ENCODE assay signal across 1 cellular context in the genomic region with DNA sequence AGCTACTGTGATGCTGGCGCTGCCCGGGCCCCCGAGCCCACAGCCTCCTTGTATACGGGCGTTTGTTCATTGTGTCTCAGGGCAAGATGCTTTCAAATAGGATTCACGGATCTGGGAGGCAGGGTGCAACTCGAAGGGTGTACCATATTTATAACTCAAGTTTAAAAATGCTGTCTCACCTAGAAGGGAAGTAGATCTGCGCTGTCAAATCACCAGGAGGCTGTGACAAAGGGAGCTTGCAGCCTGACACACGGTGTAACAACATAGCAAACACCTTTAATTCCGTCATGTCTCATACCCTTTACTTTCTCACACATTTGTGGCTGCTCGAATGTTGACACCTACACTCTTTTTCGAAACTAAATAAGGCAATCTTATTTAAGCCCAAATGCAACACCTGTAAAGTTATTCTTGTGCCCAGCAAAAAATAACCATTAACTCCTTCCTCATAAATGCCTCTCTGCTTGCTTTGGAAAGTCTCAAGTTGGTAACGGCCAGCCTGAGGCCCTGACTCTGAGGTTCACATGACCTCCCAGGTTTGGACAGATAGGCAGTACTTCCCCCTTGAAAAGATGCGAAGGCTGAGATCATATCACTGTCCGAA.
TF ChIP-seq lines count a peak whose summit lies in the region.

No MANE protein-coding gene starts in this region.

TF ChIP-seq in K562, 482 proteins besides CTCF, POLR2A, EP300 and RAD21 (continues in another document):
- TF ChIP-seq ZSCAN29 (IDR thresholded peaks at IDR 0.05) (no peak), PHB2 (IDR thresholded peaks at IDR 0.05; ENCODE audit: low read depth) (no peak), SREBF2 (CRISPR knock-in tag; IDR thresholded peaks at IDR 0.05) (no peak), MAZ (CRISPR knock-in tag; conservative IDR thresholded peaks at IDR 0.05 in 1 of 2, IDR thresholded peaks at IDR 0.05 in 1 of 2) (peak in 1 of 2 experiments; percentile 43; a peak in 1 of 4 replicates), CHCHD3 (CRISPR knock-in tag; IDR thresholded peaks at IDR 0.05) (no peak), MTA2 (IDR thresholded peaks at IDR 0.05; ENCODE audit: low read depth) (no peak), ZNF41 (CRISPR knock-in tag; conservative IDR thresholded peaks at IDR 0.05) (no peak), MCM7 (IDR thresholded peaks at IDR 0.05) (no peak), ARID3B (CRISPR knock-in tag; IDR thresholded peaks at IDR 0.05; ENCODE audit: borderline replicate concordance) (no peak), ZBTB17 (CRISPR knock-in tag; IDR thresholded peaks at IDR 0.05) (0 out of 2 replicates have a peak, but pooled peaks have one; percentile 21), FOXO4 (CRISPR knock-in tag; IDR thresholded peaks at IDR 0.05) (no peak), HLTF (IDR thresholded peaks at IDR 0.05) (no peak), RBBP5 (IDR thresholded peaks at IDR 0.05; ENCODE audit: borderline replicate concordance, insufficient read depth, low read length, poor library complexity, severe bottlenecking) (no peak), ARHGAP35 (IDR thresholded peaks at IDR 0.05; ENCODE audit: partially characterized antibody) (no peak), GABPA (tag; conservative IDR thresholded peaks at IDR 0.05; ENCODE audit: low read depth) (no peak), NFIC (IDR thresholded peaks at IDR 0.05) (no peak), RBFOX2 (IDR thresholded peaks at IDR 0.05; ENCODE audit: low read depth, low read length) (peak; percentile 43; the same call in 1 of the 2 replicates), SAFB (IDR thresholded peaks at IDR 0.05; ENCODE audit: borderline replicate concordance, low read depth, low read length) (no peak), NR0B1 (IDR thresholded peaks at IDR 0.05; ENCODE audit: partially characterized antibody) (no peak), JUN (IDR thresholded peaks at IDR 0.05; ENCODE audit: borderline replicate concordance, low read depth, low read length) (no peak), JUN (CRISPR knock-in tag; IDR thresholded peaks at IDR 0.05; ENCODE audit: borderline replicate concordance) (no peak), EGR1 (conservative IDR thresholded peaks at IDR 0.05) (no peak), ZNF512 (tag; IDR thresholded peaks at IDR 0.05) (no peak), ZNF449 (CRISPR knock-in tag; IDR thresholded peaks at IDR 0.05) (no peak), POLR2AphosphoS2 (IDR thresholded peaks at IDR 0.05; ENCODE audit: low read length) (no peak), GABPB2 (CRISPR knock-in tag; conservative IDR thresholded peaks at IDR 0.05) (no peak), ZKSCAN8 (CRISPR knock-in tag; IDR thresholded peaks at IDR 0.05) (no peak), NR3C1 (CRISPR knock-in tag; IDR thresholded peaks at IDR 0.05) (no peak), HNRNPLL (IDR thresholded peaks at IDR 0.05; ENCODE audit: low read depth, low read length, poor library complexity, severe bottlenecking) (no peak), PCBP1 (IDR thresholded peaks at IDR 0.05; ENCODE audit: low read depth, low read length, poor library complexity, severe bottlenecking) (no peak), PBX2 (CRISPR knock-in tag; IDR thresholded peaks at IDR 0.05; ENCODE audit: low read depth) (no peak), PBX2 (tag; conservative IDR thresholded peaks at IDR 0.05; ENCODE audit: low read depth) (no peak), ZNF79 (CRISPR knock-in tag; IDR thresholded peaks at IDR 0.05; ENCODE audit: low read depth) (no peak), RBM17 (IDR thresholded peaks at IDR 0.05; ENCODE audit: borderline replicate concordance, low read depth, low read length) (no peak), TBL1XR1 (IDR thresholded peaks at IDR 0.05; ENCODE audit: low read length in 2 of 2) (no peak)
- TF ChIP-seq, protein P1, sequence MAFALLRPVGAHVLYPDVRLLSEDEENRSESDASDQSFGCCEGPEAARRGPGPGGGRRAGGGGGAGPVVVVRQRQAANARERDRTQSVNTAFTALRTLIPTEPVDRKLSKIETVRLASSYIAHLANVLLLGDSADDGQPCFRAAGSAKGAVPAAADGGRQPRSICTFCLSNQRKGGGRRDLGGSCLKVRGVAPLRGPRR (CRISPR knock-in tag; IDR thresholded peaks at IDR 0.05), result no peak
- TF ChIP-seq, protein P2, sequence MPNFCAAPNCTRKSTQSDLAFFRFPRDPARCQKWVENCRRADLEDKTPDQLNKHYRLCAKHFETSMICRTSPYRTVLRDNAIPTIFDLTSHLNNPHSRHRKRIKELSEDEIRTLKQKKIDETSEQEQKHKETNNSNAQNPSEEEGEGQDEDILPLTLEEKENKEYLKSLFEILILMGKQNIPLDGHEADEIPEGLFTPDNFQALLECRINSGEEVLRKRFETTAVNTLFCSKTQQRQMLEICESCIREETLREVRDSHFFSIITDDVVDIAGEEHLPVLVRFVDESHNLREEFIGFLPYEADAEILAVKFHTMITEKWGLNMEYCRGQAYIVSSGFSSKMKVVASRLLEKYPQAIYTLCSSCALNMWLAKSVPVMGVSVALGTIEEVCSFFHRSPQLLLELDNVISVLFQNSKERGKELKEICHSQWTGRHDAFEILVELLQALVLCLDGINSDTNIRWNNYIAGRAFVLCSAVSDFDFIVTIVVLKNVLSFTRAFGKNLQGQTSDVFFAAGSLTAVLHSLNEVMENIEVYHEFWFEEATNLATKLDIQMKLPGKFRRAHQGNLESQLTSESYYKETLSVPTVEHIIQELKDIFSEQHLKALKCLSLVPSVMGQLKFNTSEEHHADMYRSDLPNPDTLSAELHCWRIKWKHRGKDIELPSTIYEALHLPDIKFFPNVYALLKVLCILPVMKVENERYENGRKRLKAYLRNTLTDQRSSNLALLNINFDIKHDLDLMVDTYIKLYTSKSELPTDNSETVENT (CRISPR knock-in tag; IDR thresholded peaks at IDR 0.05), result no peak
- TF ChIP-seq, protein P3, sequence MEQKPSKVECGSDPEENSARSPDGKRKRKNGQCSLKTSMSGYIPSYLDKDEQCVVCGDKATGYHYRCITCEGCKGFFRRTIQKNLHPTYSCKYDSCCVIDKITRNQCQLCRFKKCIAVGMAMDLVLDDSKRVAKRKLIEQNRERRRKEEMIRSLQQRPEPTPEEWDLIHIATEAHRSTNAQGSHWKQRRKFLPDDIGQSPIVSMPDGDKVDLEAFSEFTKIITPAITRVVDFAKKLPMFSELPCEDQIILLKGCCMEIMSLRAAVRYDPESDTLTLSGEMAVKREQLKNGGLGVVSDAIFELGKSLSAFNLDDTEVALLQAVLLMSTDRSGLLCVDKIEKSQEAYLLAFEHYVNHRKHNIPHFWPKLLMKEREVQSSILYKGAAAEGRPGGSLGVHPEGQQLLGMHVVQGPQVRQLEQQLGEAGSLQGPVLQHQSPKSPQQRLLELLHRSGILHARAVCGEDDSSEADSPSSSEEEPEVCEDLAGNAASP (IDR thresholded peaks at IDR 0.05), result no peak
- TF ChIP-seq, protein P4, sequence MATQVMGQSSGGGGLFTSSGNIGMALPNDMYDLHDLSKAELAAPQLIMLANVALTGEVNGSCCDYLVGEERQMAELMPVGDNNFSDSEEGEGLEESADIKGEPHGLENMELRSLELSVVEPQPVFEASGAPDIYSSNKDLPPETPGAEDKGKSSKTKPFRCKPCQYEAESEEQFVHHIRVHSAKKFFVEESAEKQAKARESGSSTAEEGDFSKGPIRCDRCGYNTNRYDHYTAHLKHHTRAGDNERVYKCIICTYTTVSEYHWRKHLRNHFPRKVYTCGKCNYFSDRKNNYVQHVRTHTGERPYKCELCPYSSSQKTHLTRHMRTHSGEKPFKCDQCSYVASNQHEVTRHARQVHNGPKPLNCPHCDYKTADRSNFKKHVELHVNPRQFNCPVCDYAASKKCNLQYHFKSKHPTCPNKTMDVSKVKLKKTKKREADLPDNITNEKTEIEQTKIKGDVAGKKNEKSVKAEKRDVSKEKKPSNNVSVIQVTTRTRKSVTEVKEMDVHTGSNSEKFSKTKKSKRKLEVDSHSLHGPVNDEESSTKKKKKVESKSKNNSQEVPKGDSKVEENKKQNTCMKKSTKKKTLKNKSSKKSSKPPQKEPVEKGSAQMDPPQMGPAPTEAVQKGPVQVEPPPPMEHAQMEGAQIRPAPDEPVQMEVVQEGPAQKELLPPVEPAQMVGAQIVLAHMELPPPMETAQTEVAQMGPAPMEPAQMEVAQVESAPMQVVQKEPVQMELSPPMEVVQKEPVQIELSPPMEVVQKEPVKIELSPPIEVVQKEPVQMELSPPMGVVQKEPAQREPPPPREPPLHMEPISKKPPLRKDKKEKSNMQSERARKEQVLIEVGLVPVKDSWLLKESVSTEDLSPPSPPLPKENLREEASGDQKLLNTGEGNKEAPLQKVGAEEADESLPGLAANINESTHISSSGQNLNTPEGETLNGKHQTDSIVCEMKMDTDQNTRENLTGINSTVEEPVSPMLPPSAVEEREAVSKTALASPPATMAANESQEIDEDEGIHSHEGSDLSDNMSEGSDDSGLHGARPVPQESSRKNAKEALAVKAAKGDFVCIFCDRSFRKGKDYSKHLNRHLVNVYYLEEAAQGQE (CRISPR knock-in tag; IDR thresholded peaks at IDR 0.05; ENCODE audit: low read depth), result no peak
